In the genomic region with DNA sequence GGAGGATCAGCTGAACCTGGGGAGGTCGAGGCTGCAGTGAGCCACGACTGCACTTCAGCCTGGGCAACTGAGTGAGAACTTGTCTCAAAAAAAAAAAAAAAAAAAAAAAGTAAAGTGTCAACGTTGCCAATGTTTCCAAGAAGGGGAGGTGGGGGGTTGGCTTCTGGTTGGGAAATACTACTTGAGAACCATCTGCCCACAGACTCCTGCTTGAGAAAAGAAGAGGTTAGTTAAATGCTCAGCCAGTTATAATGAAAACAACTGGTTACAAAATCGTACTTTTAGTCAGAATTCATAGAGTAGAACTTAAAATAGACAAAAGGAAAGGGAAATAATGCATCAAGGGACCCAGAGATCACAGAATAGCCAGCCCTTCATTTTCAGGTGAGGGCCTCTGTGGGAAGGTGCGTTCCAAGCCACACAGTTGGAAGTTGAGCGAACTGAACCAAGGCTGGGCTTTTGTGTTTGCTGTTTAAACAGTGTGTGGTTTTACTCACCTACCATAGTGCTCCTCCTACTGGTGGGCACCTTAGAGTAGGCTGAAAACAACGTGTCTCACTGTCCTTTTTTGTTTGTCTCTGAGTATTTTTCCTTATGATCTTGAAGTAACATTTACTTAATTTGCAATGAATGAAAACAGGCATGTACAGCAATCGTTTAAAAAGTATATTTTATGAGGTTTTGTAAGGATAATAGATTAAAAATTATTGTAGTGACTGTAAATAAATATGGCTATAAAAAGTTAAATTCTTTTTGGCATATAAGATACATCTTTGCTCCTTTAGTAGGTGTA, we compare ENCODE assay signal across 8 cellular contexts.
DNase-seq lines count a peak whose midpoint lies in the region; ATAC-seq and TF ChIP-seq lines count a peak whose summit lies in the region.

No MANE protein-coding gene starts in this region.

- H3K9me3 ChIP-seq in colonic mucosa: no peaks in the 10 kb centered on the region
- H3K9me3 ChIP-seq in lung (ENCODE audit: control insufficient read depth in 2 of 2, insufficient read depth in 1 of 2, low read length in 1 of 2): no peaks in the 10 kb centered on the region

- H3K36me3 ChIP-seq in ACC112 (ENCODE audit: insufficient read depth, low read length) (no peaks in the 10 kb centered on the region), colonic mucosa (no peaks in the 10 kb centered on the region), lung (ENCODE audit: control insufficient read depth in 2 of 2, insufficient read depth in 2 of 2, low read length in 2 of 2) (no peaks in the 10 kb centered on the region)

- H3K27ac ChIP-seq in ACC112 (ENCODE audit: low read depth, low read length) (peak overlapping the region; percentile 58), colonic mucosa (peak overlapping the region; percentile 85), lung (ENCODE audit: low read depth in 1 of 2, low read length in 1 of 2) (peak overlapping the region in 1 of 2 donors; percentile 32)

- intact Hi-C loops in colonic mucosa (cut with DNase I): no loop called here

- peak; percentile 73 for DNase-seq in NCI-H2196 treated with DMSO at 0.1 percent for 48 hours (lab: John Stamatoyannopoulos, UW; ENCODE audit: unreplicated experiment)
- peak in 3 of 4 experiments; percentile 14 to 41 (median 17) for DNase-seq in activated CD4-positive, CD25-positive, alpha-beta regulatory T cell (lab: John Stamatoyannopoulos, UW)
- DNase-seq in colonic mucosa: peak; percentile 92
- DNase-seq in lung (ENCODE audit: low spot score): peak; percentile 60
- peak; percentile 36 to 52 for DNase-seq in stimulated activated CD8-positive, alpha-beta memory T cell treated with anti-CD3 and anti-CD28 coated beads, Interleukin-2, amount 100 ng/mL, for 48 hours (ENCODE audit: low read depth in 2 of 2)

- peak overlapping the region in 1 of 2 donors; percentile 73 for H3K9ac ChIP-seq in colonic mucosa (ENCODE audit: low read depth in 2 of 2, low read length in 2 of 2)

- TF ChIP-seq CTCF in colonic mucosa (IDR thresholded peaks at IDR 0.05) (peak; percentile 63), lung (IDR thresholded peaks at IDR 0.05; ENCODE audit: control extremely low read depth, extremely low read depth) (peak; percentile 68)

- H3K27me3 ChIP-seq in ACC112 (ENCODE audit: insufficient read depth, low read length): no peaks in the 10 kb centered on the region
- no peaks in the 10 kb centered on the region for H3K27me3 ChIP-seq in colonic mucosa
- H3K27me3 ChIP-seq in lung (ENCODE audit: control insufficient read depth, insufficient read depth): no peaks in the 10 kb centered on the region

- peak overlapping the region; percentile 80 for H2AFZ ChIP-seq in ACC112 (ENCODE audit: low read length, unreplicated experiment)

- H3K4me3 ChIP-seq in ACC112 (ENCODE audit: low read depth, low read length): 0 out of 2 replicates have a peak overlapping the region, but pooled peaks have one; percentile 6
- H3K4me3 ChIP-seq in colonic mucosa: no peak overlapping the region
- no peak overlapping the region for H3K4me3 ChIP-seq in lung

- H3K4me1 ChIP-seq in ACC112 (ENCODE audit: control insufficient read depth, insufficient read depth, low read length, unreplicated experiment) (peaks cover 43% of the 10 kb centered on the region), colonic mucosa (peaks cover 18% of the 10 kb centered on the region), lung (ENCODE audit: control insufficient read depth in 2 of 2, insufficient read depth in 2 of 2, low read length in 2 of 2) (peaks cover 4 to 8% of the 10 kb centered on the region in 2 donors)

- peak; percentile 64 for ATAC-seq in GM18498 (IDR thresholded peaks at IDR 0.05; ENCODE audit: unreplicated experiment)
- ATAC-seq in HG03095 (IDR thresholded peaks at IDR 0.05; ENCODE audit: unreplicated experiment): peak; percentile 50
- ATAC-seq in lung (ENCODE audit: insufficient read depth, low FRiP score): peak; percentile 68

- H3K79me2 ChIP-seq in ACC112 (ENCODE audit: control insufficient read depth, insufficient read depth, low read length, unreplicated experiment): no peaks in the 10 kb centered on the region

- WGBS in lung, 2 donors: 12 to 18% methylated on average over 8 of the region's 8 CpGs

Comparison
In these comparisons a context has a peak if more than half of its experiments do, and no peak if none do; other contexts are left out.
1. DNase-seq: peak in every context shown above with its lines; median percentile 92 in colonic mucosa; 73 in NCI-H2196 treated with DMSO at 0.1 percent for 48 hours; 60 in lung; 44 in stimulated activated CD8-positive, alpha-beta memory T cell treated with anti-CD3 and anti-CD28 coated beads, Interleukin-2, amount 100 ng/mL, for 48 hours; 17 in activated CD4-positive, CD25-positive, alpha-beta regulatory T cell.